Comparison of ENCODE assay signal across 8 cellular contexts in genomic region chr6:111759413-111759835, GRCh38.
DNase-seq lines count a peak whose midpoint lies in the region; ATAC-seq and TF ChIP-seq lines count a peak whose summit lies in the region.

No MANE protein-coding gene starts in this region.

- no peak overlapping the region for H3K4me3 ChIP-seq in BLaER1 treated with 17β-estradiol and CSF1 and Interleukin-3, amounts not matched to agents 10 nM and 100 nM
- H3K4me3 ChIP-seq in SK-N-SH (ENCODE audit: low read depth in 2 of 2, low read length in 1 of 2): peak overlapping the region; percentile 13 to 31; a peak in 3 of 4 replicates
- peak overlapping the region in 1 of 2 donors; percentile 42 for H3K4me3 ChIP-seq in duodenal mucosa (ENCODE audit: low read depth in 1 of 2, low read length in 2 of 2)
- H3K4me3 ChIP-seq in neural progenitor cell: no peak overlapping the region

- H3K36me3 ChIP-seq in BLaER1 treated with 17β-estradiol and CSF1 and Interleukin-3, amounts not matched to agents 10 nM and 100 nM: peaks cover 0 to 39% (median 20%) of the 10 kb centered on the region in 11 experiments; a peak in 14 of 22 replicates
- H3K36me3 ChIP-seq in SK-N-SH (replicated peaks in 1 of 2; ENCODE audit: control insufficient read depth in 1 of 2, insufficient read depth in 2 of 2, low read length in 1 of 2): no peaks in the 10 kb centered on the region
- no peaks in the 10 kb centered on the region for H3K36me3 ChIP-seq in duodenal mucosa (ENCODE audit: control insufficient read depth in 1 of 2, insufficient read depth in 2 of 2, low read length in 2 of 2)
- H3K36me3 ChIP-seq in neural progenitor cell: no peaks in the 10 kb centered on the region

- TF ChIP-seq CTCF in SK-N-SH (IDR thresholded peaks at IDR 0.05): no peak
- TF ChIP-seq CTCF in neural progenitor cell (IDR thresholded peaks at IDR 0.05): no peak

- peaks cover 12% of the 10 kb centered on the region for H3F3A ChIP-seq in SK-N-SH (replicated peaks; ENCODE audit: insufficient read depth)
- H3F3A ChIP-seq in neural progenitor cell (ENCODE audit: low read depth): peaks cover 3% of the 10 kb centered on the region

- DNase-seq in SK-N-SH (no peak), neural progenitor cell (ENCODE audit: low spot score) (no peak), C1 segment of cervical spinal cord (lab: John Stamatoyannopoulos, UW) (no peak), kidney tubule cell (ENCODE audit: low spot score) (no peak)

- WGBS in SK-N-SH (ENCODE audit: low lambda C conversion rate): 46% methylated on average over 10 of the region's 10 CpGs

- H3K4me1 ChIP-seq in BLaER1 treated with 17β-estradiol and CSF1 and Interleukin-3, amounts not matched to agents 10 nM and 100 nM: peaks cover 22 to 71% (median 54%) of the 10 kb centered on the region in 10 experiments
- H3K4me1 ChIP-seq in SK-N-SH (ENCODE audit: control insufficient read depth in 1 of 2, insufficient read depth in 2 of 2, low read depth in 1 of 2, low read length in 1 of 2) (peaks cover 37 to 46% of the 10 kb centered on the region in 2 experiments; a peak in 3 of 4 replicates), duodenal mucosa (ENCODE audit: control insufficient read depth in 1 of 2, insufficient read depth in 2 of 2, low read length in 2 of 2) (peaks cover 10 to 17% of the 10 kb centered on the region in 2 donors), neural progenitor cell (peaks cover 29% of the 10 kb centered on the region)

- H3K36me3 Mint-ChIP-seq in neural progenitor cell: peaks cover 30% of the 10 kb centered on the region

- H2AFZ ChIP-seq in SK-N-SH (ENCODE audit: low read depth) (no peak overlapping the region), neural progenitor cell (replicated peaks) (no peak overlapping the region)

- no peaks in the 10 kb centered on the region for H3K9me3 ChIP-seq in BLaER1 treated with 17β-estradiol and CSF1 and Interleukin-3, amounts not matched to agents 10 nM and 100 nM (replicated peaks in 1 of 11)
- H3K9me3 ChIP-seq in SK-N-SH: no peaks in the 10 kb centered on the region
- H3K9me3 ChIP-seq in duodenal mucosa (ENCODE audit: control insufficient read depth in 1 of 2, low read length in 2 of 2): no peaks in the 10 kb centered on the region
- no peaks in the 10 kb centered on the region for H3K9me3 ChIP-seq in neural progenitor cell (ENCODE audit: low read depth)

- H3K4me3 Mint-ChIP-seq in neural progenitor cell: no peak overlapping the region

- POLR2A ChIA-PET in SK-N-SH (lab: Yijun Ruan, JAX): no interaction called here

- no peak overlapping the region; a peak in 1 of 22 replicates for H3K27ac ChIP-seq in BLaER1 treated with 17β-estradiol and CSF1 and Interleukin-3, amounts not matched to agents 10 nM and 100 nM
- peak overlapping the region; percentile 82 to 86 for H3K27ac ChIP-seq in SK-N-SH (ENCODE audit: low read depth in 2 of 2, low read length in 1 of 2)
- H3K27ac ChIP-seq in duodenal mucosa (ENCODE audit: low read depth, low read length): peak overlapping the region; percentile 30
- no peak overlapping the region for H3K27ac ChIP-seq in neural progenitor cell

- no peak for TF ChIP-seq RAD21 in SK-N-SH (IDR thresholded peaks at IDR 0.05; ENCODE audit: low read length)

- H4K20me1 ChIP-seq in BLaER1 treated with 17β-estradiol and CSF1 and Interleukin-3, amounts not matched to agents 10 nM and 100 nM: peaks cover 0 to 52% (median 13%) of the 10 kb centered on the region in 11 experiments; a peak in 11 of 22 replicates
- H4K20me1 ChIP-seq in SK-N-SH (ENCODE audit: insufficient read depth): no peaks in the 10 kb centered on the region
- no peaks in the 10 kb centered on the region for H4K20me1 ChIP-seq in neural progenitor cell (ENCODE audit: low read depth)

- no peak for TF ChIP-seq EP300 in SK-N-SH (IDR thresholded peaks at IDR 0.05; ENCODE audit: borderline replicate concordance in 1 of 2, low read depth in 1 of 2, low read length in 1 of 2)

- CTCF ChIA-PET in SK-N-SH (lab: Yijun Ruan, JAX): interaction anchor here (0.8 to 2.0 kb wide), 7 partner anchors 16 to 285 kb away, joined by 3 to 8 read pairs (median 3); no protein-coding TSS in a partner anchor

- H3K27ac Mint-ChIP-seq in neural progenitor cell: peak overlapping the region; percentile 5

- H3K9me2 ChIP-seq in SK-N-SH: no peaks in the 10 kb centered on the region

- H3K79me2 ChIP-seq in SK-N-SH (ENCODE audit: insufficient read depth) (peaks cover 8% of the 10 kb centered on the region; the same call in 1 of the 2 replicates), neural progenitor cell (ENCODE audit: low read depth) (peaks cover 14% of the 10 kb centered on the region)

- peak overlapping the region in 8 of 11 experiments; percentile 50 to 74 (median 64); a peak in 16 of 22 replicates for H3K4me2 ChIP-seq in BLaER1 treated with 17β-estradiol and CSF1 and Interleukin-3, amounts not matched to agents 10 nM and 100 nM
- peak overlapping the region; percentile 65 for H3K4me2 ChIP-seq in SK-N-SH
- no peak overlapping the region for H3K4me2 ChIP-seq in neural progenitor cell

- H3K9me3 Mint-ChIP-seq in neural progenitor cell: no peaks in the 10 kb centered on the region

- H3K9ac ChIP-seq in BLaER1 treated with 17β-estradiol and CSF1 and Interleukin-3, amounts not matched to agents 10 nM and 100 nM: no peak overlapping the region
- H3K9ac ChIP-seq in SK-N-SH: peak overlapping the region; percentile 32; the same call in 1 of the 2 replicates
- H3K9ac ChIP-seq in duodenal mucosa (ENCODE audit: low read depth in 1 of 2, low read length in 2 of 2): peak overlapping the region; percentile 35 to 56
- no peak overlapping the region for H3K9ac ChIP-seq in neural progenitor cell

- peaks cover 51% of the 10 kb centered on the region for H3K4me1 Mint-ChIP-seq in neural progenitor cell

- H3K27me3 ChIP-seq in BLaER1 treated with 17β-estradiol and CSF1 and Interleukin-3, amounts not matched to agents 10 nM and 100 nM: no peaks in the 10 kb centered on the region
- H3K27me3 ChIP-seq in SK-N-SH (ENCODE audit: insufficient read depth): no peaks in the 10 kb centered on the region
- no peaks in the 10 kb centered on the region for H3K27me3 ChIP-seq in duodenal mucosa (ENCODE audit: control insufficient read depth in 1 of 2, insufficient read depth in 2 of 2, low read length in 2 of 2)
- H3K27me3 ChIP-seq in neural progenitor cell: no peaks in the 10 kb centered on the region

- ATAC-seq in GM21528 (IDR thresholded peaks at IDR 0.05; ENCODE audit: low FRiP score, unreplicated experiment) (no peak), GM19324 (IDR thresholded peaks at IDR 0.05; ENCODE audit: low FRiP score, unreplicated experiment) (no peak)

- H3K27me3 Mint-ChIP-seq in neural progenitor cell (ENCODE audit: insufficient read depth, low read depth): no peaks in the 10 kb centered on the region

TF ChIP-seq in SK-N-SH, 30 proteins besides CTCF, POLR2A, EP300 and RAD21:
- TF ChIP-seq, protein P1, sequence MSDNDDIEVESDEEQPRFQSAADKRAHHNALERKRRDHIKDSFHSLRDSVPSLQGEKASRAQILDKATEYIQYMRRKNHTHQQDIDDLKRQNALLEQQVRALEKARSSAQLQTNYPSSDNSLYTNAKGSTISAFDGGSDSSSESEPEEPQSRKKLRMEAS (IDR thresholded peaks at IDR 0.05; ENCODE audit: low read depth): no peak
- TF ChIP-seq USF2 (IDR thresholded peaks at IDR 0.05; ENCODE audit: borderline replicate concordance, low read depth, low read length): no peak
- no peak for TF ChIP-seq NRF1 (IDR thresholded peaks at IDR 0.05; ENCODE audit: low read depth, low read length)
- TF ChIP-seq RXRA (IDR thresholded peaks at IDR 0.05; ENCODE audit: borderline replicate concordance, low read depth): no peak
- TF ChIP-seq GATA2 (CRISPR knock-in tag; IDR thresholded peaks at IDR 0.05): no peak
- TF ChIP-seq TAF1 (IDR thresholded peaks at IDR 0.05; ENCODE audit: borderline replicate concordance, low read depth, low read length): no peak
- TF ChIP-seq POLR2AphosphoS5 (IDR thresholded peaks at IDR 0.05; ENCODE audit: low read depth, low read length): no peak
- TF ChIP-seq NFIC (IDR thresholded peaks at IDR 0.05; ENCODE audit: borderline replicate concordance): no peak
- no peak for TF ChIP-seq GABPA (IDR thresholded peaks at IDR 0.05; ENCODE audit: low read depth)
- no peak for TF ChIP-seq SMC3 (IDR thresholded peaks at IDR 0.05; ENCODE audit: low read depth, low read length)
- no peak for TF ChIP-seq EZH2phosphoT487 (IDR thresholded peaks at IDR 0.05; ENCODE audit: borderline replicate concordance, low read depth)
- no peak; the same call in 1 of the 2 replicates for TF ChIP-seq RCOR1 (IDR thresholded peaks at IDR 0.05; ENCODE audit: low read length)
- TF ChIP-seq MXI1 (IDR thresholded peaks at IDR 0.05; ENCODE audit: low read depth, low read length): no peak
- TF ChIP-seq, protein P2, sequence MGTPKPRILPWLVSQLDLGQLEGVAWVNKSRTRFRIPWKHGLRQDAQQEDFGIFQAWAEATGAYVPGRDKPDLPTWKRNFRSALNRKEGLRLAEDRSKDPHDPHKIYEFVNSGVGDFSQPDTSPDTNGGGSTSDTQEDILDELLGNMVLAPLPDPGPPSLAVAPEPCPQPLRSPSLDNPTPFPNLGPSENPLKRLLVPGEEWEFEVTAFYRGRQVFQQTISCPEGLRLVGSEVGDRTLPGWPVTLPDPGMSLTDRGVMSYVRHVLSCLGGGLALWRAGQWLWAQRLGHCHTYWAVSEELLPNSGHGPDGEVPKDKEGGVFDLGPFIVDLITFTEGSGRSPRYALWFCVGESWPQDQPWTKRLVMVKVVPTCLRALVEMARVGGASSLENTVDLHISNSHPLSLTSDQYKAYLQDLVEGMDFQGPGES (IDR thresholded peaks at IDR 0.05; ENCODE audit: low read depth, low read length): no peak

Comparison
In these comparisons a context has a peak if more than half of its experiments do, and no peak if none do; other contexts are left out.
1. H3K27ac ChIP-seq: peak in SK-N-SH (2 of 2) and duodenal mucosa (single experiment); none in BLaER1 treated with 17β-estradiol and CSF1 and Interleukin-3, amounts not matched to agents 10 nM and 100 nM (0 of 11) and neural progenitor cell (single experiment).
2. H3K4me3 ChIP-seq: peak in SK-N-SH (2 of 2); none in BLaER1 treated with 17β-estradiol and CSF1 and Interleukin-3, amounts not matched to agents 10 nM and 100 nM (0 of 10) and neural progenitor cell (single experiment).
3. H3K9ac ChIP-seq: peak in SK-N-SH (single experiment) and duodenal mucosa (2 of 2); none in BLaER1 treated with 17β-estradiol and CSF1 and Interleukin-3, amounts not matched to agents 10 nM and 100 nM (0 of 11) and neural progenitor cell (single experiment).